Comparison of ENCODE assay signal across 8 cellular contexts in the genomic region with DNA sequence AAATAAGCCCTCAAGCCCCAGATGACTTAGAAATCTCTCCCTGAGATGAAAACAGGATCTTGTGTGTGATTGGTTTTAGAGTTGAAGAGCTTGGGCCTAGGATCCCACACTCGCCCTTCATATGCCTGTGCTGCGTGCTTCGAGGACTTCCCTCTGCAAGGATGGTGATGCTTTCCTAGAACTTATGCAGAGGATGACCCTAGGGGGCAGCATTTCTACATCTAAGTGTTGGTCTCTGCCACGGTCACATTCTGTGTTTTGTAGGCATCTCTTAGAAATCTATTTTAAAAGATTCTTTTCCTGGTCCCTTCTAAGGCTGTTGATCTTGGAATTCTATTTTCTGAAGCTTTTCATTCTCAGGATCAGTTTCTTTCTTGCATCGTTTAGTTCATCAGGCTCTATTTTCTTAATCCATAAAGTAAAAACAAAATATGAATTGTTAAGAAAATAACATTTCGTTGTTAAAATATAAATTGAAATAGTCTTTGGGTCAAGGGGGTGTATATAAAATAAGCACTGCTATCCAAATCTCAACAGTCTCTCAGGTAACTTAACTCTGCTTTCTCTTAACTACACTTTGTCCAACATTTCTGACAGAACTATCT. TPM values are rescaled to one million over a fixed set of nuclear protein-coding genes. Genes with fewer than 3 reads are reported as not detected.
DNase-seq lines count a peak whose midpoint lies in the region; ATAC-seq, FAIRE-seq and TF ChIP-seq lines count a peak whose summit lies in the region.

No MANE protein-coding gene starts in this region.

- H3K27ac Mint-ChIP-seq in CD8-positive, alpha-beta T cell: no peak overlapping the region

- H3K9me3 ChIP-seq in OCI-LY7 (ENCODE audit: low read length) (no peaks in the 10 kb centered on the region), liver (ENCODE audit: control insufficient read depth in 4 of 4, low read length in 3 of 4) (no peaks in the 10 kb centered on the region)
- H3K9me3 ChIP-seq in CD8-positive, alpha-beta T cell (ENCODE audit: low read length): no peaks in the 10 kb centered on the region

- no peak overlapping the region for H3K4me3 ChIP-seq in OCI-LY7 (ENCODE audit: low read depth, low read length, poor library complexity, severe bottlenecking)
- H3K4me3 ChIP-seq in coronary artery: no peak overlapping the region
- H3K4me3 ChIP-seq in liver (ENCODE audit: low read depth in 1 of 3, low read length in 3 of 3): no peak overlapping the region
- no peak overlapping the region for H3K4me3 ChIP-seq in CD8-positive, alpha-beta T cell (ENCODE audit: low read depth, low read length)

- peaks cover 16% of the 10 kb centered on the region for H3K36me3 Mint-ChIP-seq in CD8-positive, alpha-beta T cell

- no peak for FAIRE-seq in GM19239 (lab: Jason Lieb, UNC)
- no peak for FAIRE-seq in GM12891 (lab: Jason Lieb, UNC)

- TF ChIP-seq RAD21 in liver (IDR thresholded peaks at IDR 0.05): peak; percentile 71 to 76

- no peaks in the 10 kb centered on the region for H3K27me3 ChIP-seq in liver (ENCODE audit: control insufficient read depth in 4 of 4, insufficient read depth in 4 of 4, low read length in 3 of 4)
- no peaks in the 10 kb centered on the region for H3K27me3 ChIP-seq in CD8-positive, alpha-beta T cell (ENCODE audit: insufficient read depth, low read length)

- no peaks in the 10 kb centered on the region for H3K9me2 ChIP-seq in OCI-LY7 (ENCODE audit: insufficient read depth, low read length)

- no peak overlapping the region for H3K9ac ChIP-seq in liver (ENCODE audit: low read depth in 1 of 2, low read length in 2 of 2)

- H3K4me3 Mint-ChIP-seq in CD8-positive, alpha-beta T cell: no peak overlapping the region

- DNase-seq in COLO668 (lab: John Stamatoyannopoulos, UW; ENCODE audit: unreplicated experiment) (peak; percentile 25), GM19239 (ENCODE audit: insufficient read length, low spot score) (peak; percentile 22), OCI-LY7 (ENCODE audit: low spot score) (peak; percentile 57), coronary artery (ENCODE audit: low spot score) (no peak), GM12891 (ENCODE audit: insufficient read length, low spot score) (no peak)
- DNase-seq in activated CD4-positive, CD25-positive, alpha-beta regulatory T cell treated with anti-CD3 and anti-CD28 coated beads, Interleukin-2, amount 50 U/mL, for 72 hours: no peak
- DNase-seq in CD8-positive, alpha-beta T cell: no peak

- intact Hi-C loops in OCI-LY7 (cut with micrococcal nuclease; ENCODE audit: unreplicated experiment): no loop called here
- intact Hi-C loops in CD8-positive, alpha-beta T cell (cut with DNase I, micrococcal nuclease): loop anchor here in 1 of 2 experiments (5.0 kb wide), 1 partner anchor 195 kb away; no protein-coding TSS in a partner anchor

- no peaks in the 10 kb centered on the region for H3K27me3 Mint-ChIP-seq in CD8-positive, alpha-beta T cell (ENCODE audit: low read depth)

- H4K20me1 ChIP-seq in OCI-LY7 (ENCODE audit: insufficient read depth, low read length): peaks cover 3% of the 10 kb centered on the region; the same call in 1 of the 2 replicates

- no peak overlapping the region for H2AFZ ChIP-seq in OCI-LY7 (ENCODE audit: low read length)

- ATAC-seq in CD8-positive, alpha-beta T cell: no peak

- no peak overlapping the region for H3K4me2 ChIP-seq in OCI-LY7 (ENCODE audit: low read length)

- H3K36me3 ChIP-seq in OCI-LY7 (ENCODE audit: insufficient read depth, low read length) (peaks cover 97% of the 10 kb centered on the region), liver (ENCODE audit: control insufficient read depth in 4 of 4, insufficient read depth in 3 of 4, low read depth in 1 of 4, low read length in 3 of 4) (no peaks in the 10 kb centered on the region)
- H3K36me3 ChIP-seq in CD8-positive, alpha-beta T cell (ENCODE audit: insufficient read depth, low read length): peaks cover 4% of the 10 kb centered on the region

- no peak for TF ChIP-seq POLR2A in GM12891 (IDR thresholded peaks at IDR 0.05; ENCODE audit: low read depth, low read length)

- 70% methylated on average over 6 of the region's 6 CpGs for WGBS in liver

- H3K4me1 ChIP-seq in OCI-LY7 (ENCODE audit: insufficient read depth, low read length, poor library complexity, severe bottlenecking) (no peaks in the 10 kb centered on the region), liver (ENCODE audit: control insufficient read depth in 4 of 4, insufficient read depth in 4 of 4, low read length in 3 of 4) (no peaks in the 10 kb centered on the region)
- no peaks in the 10 kb centered on the region for H3K4me1 ChIP-seq in CD8-positive, alpha-beta T cell (ENCODE audit: insufficient read depth, low read length)

- POLR2A ChIA-PET in OCI-LY7 (lab: Charles Lee): no interaction called here
- POLR2A ChIA-PET in CD8-positive, alpha-beta T cell (lab: Charles Lee): no interaction called here

- H3K27ac ChIP-seq in OCI-LY7 (ENCODE audit: low read depth, low read length, poor library complexity, severe bottlenecking): no peak overlapping the region
- no peak overlapping the region for H3K27ac ChIP-seq in coronary artery
- no peak overlapping the region for H3K27ac ChIP-seq in liver (ENCODE audit: low read depth in 1 of 2, low read length in 2 of 2)
- H3K27ac ChIP-seq in CD8-positive, alpha-beta T cell (ENCODE audit: low read depth, low read length): no peak overlapping the region

- BruUV-seq in OCI-LY7 (replicated peaks; lab: Mats Ljungman, UMichigan): no TSS peak

- TF ChIP-seq CTCF in OCI-LY7 (conservative IDR thresholded peaks at IDR 0.05; ENCODE audit: low read length): peak; percentile 80
- TF ChIP-seq CTCF in coronary artery (IDR thresholded peaks at IDR 0.05): peak; percentile 28
- TF ChIP-seq CTCF in liver (IDR thresholded peaks at IDR 0.05; ENCODE audit: low read depth, low read length, missing input control): peak; percentile 50
- no peak for TF ChIP-seq CTCF in CD8-positive, alpha-beta T cell (IDR thresholded peaks at IDR 0.05)

- H3K4me1 Mint-ChIP-seq in CD8-positive, alpha-beta T cell (ENCODE audit: low read depth): no peaks in the 10 kb centered on the region

- no peaks in the 10 kb centered on the region for H3K9me3 Mint-ChIP-seq in CD8-positive, alpha-beta T cell

- CTCF ChIA-PET in OCI-LY7 (lab: Charles Lee; ENCODE audit: unreplicated experiment): no interaction called here
- CTCF ChIA-PET in CD8-positive, alpha-beta T cell (lab: Charles Lee): interaction anchor here (1.8 kb wide), 1 partner anchor 9 kb away, joined by 4 read pairs; no protein-coding TSS in a partner anchor

- no peaks in the 10 kb centered on the region for H3K79me2 ChIP-seq in OCI-LY7 (ENCODE audit: insufficient read depth, low read depth, low read length)

TF ChIP-seq in liver, 16 proteins besides CTCF, POLR2A, EP300 and RAD21 (continues in another document):
- TF ChIP-seq RXRA (IDR thresholded peaks at IDR 0.05): no peak
- TF ChIP-seq HNF4A (conservative IDR thresholded peaks at IDR 0.05): no peak
- TF ChIP-seq FOXA1 (IDR thresholded peaks at IDR 0.05): no peak
- TF ChIP-seq, protein P1, sequence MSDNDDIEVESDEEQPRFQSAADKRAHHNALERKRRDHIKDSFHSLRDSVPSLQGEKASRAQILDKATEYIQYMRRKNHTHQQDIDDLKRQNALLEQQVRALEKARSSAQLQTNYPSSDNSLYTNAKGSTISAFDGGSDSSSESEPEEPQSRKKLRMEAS (IDR thresholded peaks at IDR 0.05): no peak
- no peak for TF ChIP-seq JUND (IDR thresholded peaks at IDR 0.05)
- TF ChIP-seq HNF4G (IDR thresholded peaks at IDR 0.05): no peak
- no peak for TF ChIP-seq ATF3 (IDR thresholded peaks at IDR 0.05)

TF ChIP-seq in GM12891, 5 proteins besides CTCF, POLR2A, EP300 and RAD21:
- TF ChIP-seq SPI1 (IDR thresholded peaks at IDR 0.05; ENCODE audit: low read depth, low read length) (no peak), POLR2AphosphoS5 (IDR thresholded peaks at IDR 0.05; ENCODE audit: low read depth, low read length) (no peak), TAF1 (IDR thresholded peaks at IDR 0.05; ENCODE audit: low read depth, low read length) (no peak), POU2F2 (IDR thresholded peaks at IDR 0.05; ENCODE audit: low read depth, low read length) (no peak), PAX5 (IDR thresholded peaks at IDR 0.05; ENCODE audit: insufficient read depth, low read length, severe bottlenecking) (no peak)
TF ChIP-seq in GM12891: peak in this region for 0.

RNA-seq across cellular contexts. Expression of gene WDR76, which starts 45.7 kb away (rescaled TPM):
- 126 and 139 TPM in 2 replicates for total RNA-seq in OCI-LY7 (2014; rRNA removed; shearing (Covaris generic))
- total RNA-seq in OCI-LY7 (2022): 170 and 186 TPM in 2 replicates
- 10 to 100 TPM in 1 of 2 donors, under 1 TPM in 1; 0.84 to 17.4 TPM for total RNA-seq in liver
- under 1 TPM; 0.44 to 0.78 TPM for polyA plus RNA-seq in liver
- polyA plus RNA-seq in GM12891 (2012; ENCODE audit: low read depth, missing spikeins): 14.1 TPM
- 1 to 10 TPM; 3.9 to 5.4 TPM for total RNA-seq in CD8-positive, alpha-beta T cell

RNA-seq across cellular contexts. Expression of gene MFAP1, which starts 48.0 kb away (rescaled TPM):
- total RNA-seq in OCI-LY7 (2014; rRNA removed; shearing (Covaris generic)): 25.3 and 43.4 TPM in 2 replicates
- total RNA-seq in OCI-LY7 (2022): 57.2 and 72.1 TPM in 2 replicates
- total RNA-seq in liver: 1 to 10 TPM; 8.1 to 8.3 TPM
- 1 to 10 TPM; 7.9 to 8.1 TPM for polyA plus RNA-seq in liver
- 42.0 TPM for polyA plus RNA-seq in GM12891 (2012; ENCODE audit: low read depth, missing spikeins)
- total RNA-seq in CD8-positive, alpha-beta T cell: 10 to 100 TPM; 10.1 to 11.9 TPM

Comparison
In these comparisons a context has a peak if more than half of its experiments do, and no peak if none do; other contexts are left out.
1. DNase-seq: peak in COLO668 (single experiment), GM19239 (single experiment) and OCI-LY7 (single experiment); none in coronary artery (single experiment), activated CD4-positive, CD25-positive, alpha-beta regulatory T cell treated with anti-CD3 and anti-CD28 coated beads, Interleukin-2, amount 50 U/mL, for 72 hours (single experiment), GM12891 (single experiment) and CD8-positive, alpha-beta T cell (0 of 7).
2. RNA of gene WDR76, which starts 45.7 kb away (total RNA-seq): 126 to 186 TPM in OCI-LY7; 0.84 to 17.4 TPM in liver and 3.9 to 5.4 TPM in CD8-positive, alpha-beta T cell; every median in the first group is over 4 times any median in the second.